15 cellular contexts compared by ENCODE assay signal in genomic region chr3:168053115-168053514, GRCh38. TPM values are rescaled to one million over a fixed set of nuclear protein-coding genes. Genes with fewer than 3 reads are reported as not detected.
DNase-seq lines count a peak whose midpoint lies in the region; ATAC-seq and TF ChIP-seq lines count a peak whose summit lies in the region.
"Had no signal": no experiment of that assay in that cellular context is flagged by ENCODE, and none has a peak within 500 bp of the region (broad histone marks: within the 10 kb centered on the region; RNA-seq: fewer than 3 reads in every experiment).

No MANE protein-coding gene starts in this region.

- H3K4me2 ChIP-seq in GM23248 (ENCODE audit: unreplicated experiment): no peak overlapping the region
- H3K4me2 ChIP-seq: BLaER1 treated with 17β-estradiol and CSF1 and Interleukin-3, amounts not matched to agents 10 nM and 100 nM; KMS-11 had no signal

- H3K4me3 ChIP-seq in AG09309 (ENCODE audit: control insufficient read depth, low read depth, low read length) (no peak overlapping the region), GM23248 (no peak overlapping the region)
- H3K4me3 ChIP-seq: BLaER1 treated with 17β-estradiol and CSF1 and Interleukin-3, amounts not matched to agents 10 nM and 100 nM had no signal

- TF ChIP-seq CTCF in AG09309 (IDR thresholded peaks at IDR 0.05; ENCODE audit: control insufficient read depth, insufficient read depth, low read depth, low read length, missing control alignments) (peak; percentile 21), VCaP (conservative IDR thresholded peaks at IDR 0.05) (peak; percentile 63), foreskin keratinocyte (conservative IDR thresholded peaks at IDR 0.05) (peak; percentile 54)

- no peaks in the 10 kb centered on the region for H3K9me2 ChIP-seq in GM23248 (ENCODE audit: insufficient read depth)

- no peak overlapping the region for H2AFZ ChIP-seq in GM23248

- peaks cover 24% of the 10 kb centered on the region; the same call in 1 of the 2 replicates for H3F3A ChIP-seq in GM23248 (ENCODE audit: insufficient read depth)

- no peak for TF ChIP-seq POLR2A in GM18505 (IDR thresholded peaks at IDR 0.05; ENCODE audit: borderline replicate concordance, extremely low read depth, insufficient read depth, insufficient read length)

- H4K20me1 ChIP-seq in GM23248 (ENCODE audit: insufficient read depth): no peaks in the 10 kb centered on the region

- no peaks in the 10 kb centered on the region for H3K36me3 ChIP-seq in GM23248 (ENCODE audit: low read depth)

- H3K27ac ChIP-seq in GM23248: no peak overlapping the region
- H3K27ac ChIP-seq in VCaP: no peak overlapping the region
- no peak overlapping the region for H3K27ac ChIP-seq in foreskin keratinocyte
- H3K27ac ChIP-seq: BLaER1 treated with 17β-estradiol and CSF1 and Interleukin-3, amounts not matched to agents 10 nM and 100 nM; KMS-11 had no signal

- WGBS in GM23248 (ENCODE audit: low coverage in 1 of 2, low lambda C conversion rate in 2 of 2, missing lambda C conversion rate in 2 of 2), 2 experiments: 55 to 58% methylated on average over 2 of the region's 2 CpGs

- peaks cover 37% of the 10 kb centered on the region for H3K4me1 ChIP-seq in GM23248 (ENCODE audit: insufficient read depth)
- H3K4me1 ChIP-seq in foreskin keratinocyte: no peaks in the 10 kb centered on the region

- no peak overlapping the region for H3K9ac ChIP-seq in GM23248
- H3K9ac ChIP-seq: BLaER1 treated with 17β-estradiol and CSF1 and Interleukin-3, amounts not matched to agents 10 nM and 100 nM; KMS-11 had no signal

- in situ Hi-C loops in GM23248 (cut with MboI): loop anchor here (10.0 kb wide), 1 partner anchor 102 kb away; no protein-coding TSS in a partner anchor

- no peak for DNase-seq in AG09309 (ENCODE audit: low read depth)
- DNase-seq in GM23248: peak; percentile 58
- DNase-seq in foreskin keratinocyte: no peak
- no peak for DNase-seq in amygdala (lab: John Stamatoyannopoulos, UW)
- no peak for DNase-seq in globus pallidus (ENCODE audit: low spot score)
- DNase-seq: activated CD4-positive, CD25-positive, alpha-beta regulatory T cell treated with anti-CD3 and anti-CD28 coated beads, Interleukin-2, amount 50 U/mL, for 72 hours; activated naive CD8-positive, alpha-beta T cell treated with anti-CD3 and anti-CD28 coated beads, Interleukin-2, amount 50 U/mL, for 24 hours; effector CD4-positive, alpha-beta T cell; hippocampal formation; NCI-H2029 treated with DMSO at 0.1 percent for 48 hours had no signal

- peaks cover 100% of the 10 kb centered on the region for H3K79me2 ChIP-seq in GM23248 (ENCODE audit: insufficient read depth)

- ATAC-seq in foreskin keratinocyte (no peak), GM18505 (IDR thresholded peaks at IDR 0.05; ENCODE audit: unreplicated experiment) (no peak), GM19395 (IDR thresholded peaks at IDR 0.05; ENCODE audit: unreplicated experiment) (no peak)
- ATAC-seq: activated naive CD8-positive, alpha-beta T cell treated with anti-CD3 and anti-CD28 coated beads, Interleukin-2, amount 50 U/mL, for 24 hours had no signal

- H3K27me3 ChIP-seq in GM23248 (replicated peaks; ENCODE audit: insufficient read depth) (no peaks in the 10 kb centered on the region), foreskin keratinocyte (no peaks in the 10 kb centered on the region)
- H3K27me3 ChIP-seq: BLaER1 treated with 17β-estradiol and CSF1 and Interleukin-3, amounts not matched to agents 10 nM and 100 nM had no signal

- no peaks in the 10 kb centered on the region for H3K9me3 ChIP-seq in GM23248 (ENCODE audit: low read depth)

RNA-seq across cellular contexts. Expression of gene GOLIM4, which starts 42.6 kb away (rescaled TPM):
- 57.0 and 66.8 TPM in 2 replicates for total RNA-seq in GM23248 (2014; rRNA removed; shearing (Covaris generic))
- polyA plus RNA-seq in GM23248 (2016; fragmentation: Nextera tagmentation; extraction: Ambion mirVana) (84.4 TPM in 2 replicates), foreskin keratinocyte (7.4 and 8.2 TPM in 2 replicates)
- 33.4 and 37.9 TPM in 2 replicates for total RNA-seq in foreskin keratinocyte
